8 cellular contexts compared by ENCODE assay signal in genomic region chr1:156660752-156661112, GRCh38. TPM values are rescaled to one million over a fixed set of nuclear protein-coding genes. Genes with fewer than 3 reads are reported as not detected.
DNase-seq lines count a peak whose midpoint lies in the region; ATAC-seq and TF ChIP-seq lines count a peak whose summit lies in the region.

No MANE protein-coding gene starts in this region.

- peaks cover 18% of the 10 kb centered on the region for H3K36me3 Mint-ChIP-seq in MCF 10A (ENCODE audit: insufficient read depth, unreplicated experiment)

- H3K27me3 ChIP-seq in AG04450 (ENCODE audit: control insufficient read depth, insufficient read depth, low read length) = peaks cover 18% of the 10 kb centered on the region
- H3K27me3 ChIP-seq in muscle layer of duodenum (ENCODE audit: low read depth, low read length) = peaks cover 12% of the 10 kb centered on the region

- H3K27ac ChIP-seq in AG04450 (ENCODE audit: low read depth, low read length) = peak overlapping the region; percentile 86
- peak overlapping the region; percentile 87 for H3K27ac ChIP-seq in muscle layer of duodenum (ENCODE audit: low read length)

- no peaks in the 10 kb centered on the region; the same call in 1 of the 2 replicates for H3K9me3 ChIP-seq in AG04450 (ENCODE audit: control insufficient read depth, insufficient read depth, low read length)
- no peaks in the 10 kb centered on the region for H3K9me3 ChIP-seq in muscle layer of duodenum (ENCODE audit: control insufficient read depth in 1 of 2, low read length in 2 of 2)

- POLR2A ChIA-PET in AG04450 (lab: Yijun Ruan, JAX) = interaction anchor here (0.5 to 3.2 kb wide), 5 partner anchors 13 to 669 kb away, joined by 3 to 36 read pairs (median 5); partner anchors contain the start of genes METTL25B and NES
- POLR2A ChIA-PET in MCF 10A (lab: Yijun Ruan, JAX) = interaction anchor here (0.7 to 3.6 kb wide), 30 partner anchors 8 to 467 kb away, joined by 3 to 58 read pairs (median 4); partner anchors contain the start of genes HDGF, ISG20L2, MEF2D and METTL25B

- H3K27ac Mint-ChIP-seq in MCF 10A (ENCODE audit: low read depth, unreplicated experiment) = peak overlapping the region; percentile 83

- peaks cover 49% of the 10 kb centered on the region for H3K4me1 Mint-ChIP-seq in MCF 10A (ENCODE audit: insufficient read depth, unreplicated experiment)

- TF ChIP-seq CTCF in AG04450 (IDR thresholded peaks at IDR 0.05; ENCODE audit: low read depth, low read length) (no peak), MCF 10A (IDR thresholded peaks at IDR 0.05; ENCODE audit: unreplicated experiment) (no peak)

- CTCF ChIA-PET in AG04450 (lab: Charles Lee) = interaction anchor here (0.6 to 7.5 kb wide), 19 partner anchors 9 to 275 kb away, joined by 3 to 204 read pairs (median 6); partner anchors contain the start of genes CRABP2, ISG20L2, METTL25B and NES
- CTCF ChIA-PET in MCF 10A (lab: Yijun Ruan, JAX) = interaction anchor here (0.6 to 13.0 kb wide), 43 partner anchors 11 to 1926 kb away, joined by 3 to 552 read pairs (median 5); partner anchors contain the start of genes CRABP2, HAPLN2, ISG20L2 and METTL25B

- peak overlapping the region; percentile 87 for H3K4me3 Mint-ChIP-seq in MCF 10A (ENCODE audit: unreplicated experiment)

- DNase-seq in AG04450 (ENCODE audit: low read depth, low spot score) (no peak), MCF 10A (ENCODE audit: unreplicated experiment) (no peak), HCEC 1CT (no peak), NCI-H510A (lab: John Stamatoyannopoulos, UW) (no peak)

- no peaks in the 10 kb centered on the region for H3K36me3 ChIP-seq in muscle layer of duodenum (ENCODE audit: control insufficient read depth in 1 of 2, insufficient read depth in 2 of 2, low read length in 2 of 2)

- peaks cover 41 to 81% of the 10 kb centered on the region in 2 donors for H3K4me1 ChIP-seq in muscle layer of duodenum (ENCODE audit: control insufficient read depth in 1 of 2, insufficient read depth in 2 of 2, low read length in 2 of 2)

- intact Hi-C loops in MCF 10A (cut with micrococcal nuclease) = loop anchor here (1.0 kb wide), 4 partner anchors 18 to 66 kb away; no protein-coding TSS in a partner anchor

- no peaks in the 10 kb centered on the region for H3K27me3 Mint-ChIP-seq in MCF 10A (ENCODE audit: insufficient read depth, unreplicated experiment)

- BruUV-seq in MCF 10A (replicated peaks; lab: Mats Ljungman, UMichigan) = TSS peak; percentile 88

- H3K4me3 ChIP-seq in AG04450 (ENCODE audit: low read depth, low read length) (peak overlapping the region; percentile 25; the same call in 1 of the 2 replicates), muscle layer of duodenum (ENCODE audit: low read depth in 1 of 2, low read length in 2 of 2) (peak overlapping the region; percentile 8 to 52)

- peak; percentile 12 for ATAC-seq in HG03442 (IDR thresholded peaks at IDR 0.05; ENCODE audit: unreplicated experiment)
- no peak for ATAC-seq in HG03045 (IDR thresholded peaks at IDR 0.05; ENCODE audit: unreplicated experiment)
- no peak for ATAC-seq in GM19452 (IDR thresholded peaks at IDR 0.05; ENCODE audit: unreplicated experiment)

- H3K9me3 Mint-ChIP-seq in MCF 10A (ENCODE audit: unreplicated experiment) = no peaks in the 10 kb centered on the region

RNA-seq across cellular contexts. Expression of gene NES, which starts 16.5 kb away (rescaled TPM):
- polyA plus RNA-seq in AG04450 (2011; rRNA removed) = 15.7 and 19.2 TPM in 2 replicates
- 18.7 and 20.4 TPM in 2 replicates for polyA minus RNA-seq in AG04450 (2011; rRNA and poly(A)+ RNA removed)
- total RNA-seq in MCF 10A (2022) = not detected in 2 replicates

RNA-seq across cellular contexts. Expression of gene BCAN, which starts 18.8 kb away (rescaled TPM):
- 0.05 TPM in 1 of 2 replicates, not detected in the other for polyA plus RNA-seq in AG04450 (2011; rRNA removed)
- polyA minus RNA-seq in AG04450 (2011; rRNA and poly(A)+ RNA removed) = not detected in 2 replicates
- 0.37 TPM in 1 of 2 replicates, not detected in the other for total RNA-seq in MCF 10A (2022)

RNA-seq across cellular contexts. Expression of gene HAPLN2, which starts 41.5 kb away (rescaled TPM):
- polyA plus RNA-seq in AG04450 (2011; rRNA removed) = not detected in 2 replicates
- polyA minus RNA-seq in AG04450 (2011; rRNA and poly(A)+ RNA removed) = not detected in 2 replicates
- not detected in 2 replicates for total RNA-seq in MCF 10A (2022)

RNA-seq across cellular contexts. Expression of gene CRABP2, which starts 44.7 kb away (rescaled TPM):
- polyA plus RNA-seq in AG04450 (2011; rRNA removed) = 12.8 and 15.5 TPM in 2 replicates
- 5.4 and 5.8 TPM in 2 replicates for polyA minus RNA-seq in AG04450 (2011; rRNA and poly(A)+ RNA removed)
- total RNA-seq in MCF 10A (2022) = 0.98 and 1.9 TPM in 2 replicates

RNA-seq across cellular contexts. Expression of gene GPATCH4, which starts 59.5 kb away (rescaled TPM):
- 23.1 and 27.6 TPM in 2 replicates for polyA plus RNA-seq in AG04450 (2011; rRNA removed)
- 17.9 and 22.8 TPM in 2 replicates for polyA minus RNA-seq in AG04450 (2011; rRNA and poly(A)+ RNA removed)
- total RNA-seq in MCF 10A (2022) = 67.3 and 107 TPM in 2 replicates
